ENCODE assay signal across 8 cellular contexts in the genomic region with DNA sequence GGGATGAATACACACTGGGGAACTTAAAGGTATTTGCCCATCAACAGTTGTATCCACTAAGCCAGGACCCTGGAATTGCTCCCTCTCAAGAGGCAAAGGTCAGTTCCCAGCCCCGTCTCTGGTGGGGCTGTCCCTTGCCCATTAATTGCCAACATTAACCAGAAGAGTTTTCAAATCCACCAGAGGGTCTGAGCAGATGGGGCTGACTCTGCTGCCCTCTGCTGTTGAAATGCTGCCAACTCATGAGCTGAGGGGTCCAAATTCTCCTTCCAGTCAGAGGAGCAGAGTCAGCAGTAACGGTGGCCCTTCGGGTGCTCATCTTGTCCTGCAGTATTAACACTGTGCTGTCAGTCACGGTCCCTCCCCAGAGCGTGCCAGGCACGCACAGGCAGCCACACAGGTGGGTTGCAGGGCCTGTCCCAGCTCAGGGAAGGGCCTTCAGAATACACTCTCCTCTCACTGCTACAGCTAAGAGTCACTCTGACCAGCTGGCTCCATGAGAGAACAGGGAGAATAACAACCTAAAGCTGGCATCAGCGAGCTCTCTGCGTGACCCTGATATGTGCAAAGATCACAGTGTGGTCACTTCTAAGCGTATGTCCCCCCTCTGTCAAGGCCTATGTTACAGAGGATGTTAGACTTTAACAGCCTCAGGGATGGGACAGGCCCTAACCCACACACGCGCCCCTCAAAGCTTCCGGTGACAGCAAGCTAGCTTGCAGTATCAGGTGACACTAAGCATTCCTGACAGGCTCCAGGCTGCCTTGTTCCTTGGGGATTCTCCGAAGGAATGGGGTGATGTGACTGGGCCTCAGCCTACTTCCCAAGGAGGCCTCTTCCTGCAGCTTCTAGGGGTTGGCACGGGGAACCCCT. TPM values are rescaled to one million over a fixed set of nuclear protein-coding genes. Genes with fewer than 3 reads are reported as not detected.
DNase-seq lines count a peak whose midpoint lies in the region; FAIRE-seq and TF ChIP-seq lines count a peak whose summit lies in the region.

No MANE protein-coding gene starts in this region.

- no peak overlapping the region for H3K27ac ChIP-seq in neuronal stem cell (replicated peaks; ENCODE audit: low read length)

- no peak overlapping the region for H2BK5ac ChIP-seq in neuronal stem cell (ENCODE audit: low read length)

- H3K23ac ChIP-seq in neuronal stem cell (ENCODE audit: low read depth, low read length, poor library complexity): no peak overlapping the region

- H3K4me3 ChIP-seq in fibroblast of mammary gland (ENCODE audit: control insufficient read depth, low read depth, low read length): no peak overlapping the region
- no peak overlapping the region for H3K4me3 ChIP-seq in neuronal stem cell (ENCODE audit: low read length in 2 of 2)

- H3K14ac ChIP-seq in neuronal stem cell (ENCODE audit: low read length): no peak overlapping the region

- no peak overlapping the region for H3K4me2 ChIP-seq in neuronal stem cell (ENCODE audit: insufficient read depth, low read length, poor library complexity, severe bottlenecking)

- H3K9ac ChIP-seq in neuronal stem cell (ENCODE audit: low read depth, low read length, poor library complexity): peak overlapping the region; percentile 68

- H3K4me1 ChIP-seq in neuronal stem cell (ENCODE audit: control insufficient read depth in 2 of 2, insufficient read depth in 1 of 2, low read depth in 1 of 2, low read length in 2 of 2): peaks cover 4 to 11% of the 10 kb centered on the region in 2 donors

- DNase-seq in EL (peak; percentile 73), HT-29 (ENCODE audit: low spot score) (peak; percentile 91), RCC 7860 (ENCODE audit: low spot score) (peak; percentile 39), fibroblast of mammary gland (ENCODE audit: low read depth) (peak; percentile 65), neuronal stem cell (ENCODE audit: low spot score) (peak; percentile 69), superior temporal gyrus (ENCODE audit: extremely low spot score) (peak; percentile 84), 8988T (no peak)
- peak; percentile 80 to 83 for DNase-seq in activated T-cell treated with anti-CD3 and anti-CD28 coated beads, Interleukin-2, amount 50 U/mL, for 48 hours

- H3K9me3 ChIP-seq in neuronal stem cell (replicated peaks in 1 of 2; ENCODE audit: control insufficient read depth in 2 of 2, insufficient read depth in 1 of 2, low read depth in 1 of 2, low read length in 2 of 2): peaks cover 0 to 2% of the 10 kb centered on the region in 2 donors

- no peak overlapping the region for H4K8ac ChIP-seq in neuronal stem cell (ENCODE audit: low read depth, low read length)

- no peak overlapping the region for H2BK12ac ChIP-seq in neuronal stem cell (ENCODE audit: low read length)

- no peak for FAIRE-seq in RCC 7860 (lab: Jason Lieb, UNC)

- H2BK120ac ChIP-seq in neuronal stem cell (ENCODE audit: low read depth, low read length): peak overlapping the region; percentile 29

- H3K18ac ChIP-seq in neuronal stem cell (ENCODE audit: low read length): peak overlapping the region; percentile 32

- H3K36me3 ChIP-seq in neuronal stem cell (replicated peaks in 1 of 2; ENCODE audit: control insufficient read depth in 2 of 2, insufficient read depth in 2 of 2, low read length in 2 of 2): peaks cover 6 to 15% of the 10 kb centered on the region in 2 donors

- H2AFZ ChIP-seq in neuronal stem cell (ENCODE audit: low read length): no peak overlapping the region

- H2BK15ac ChIP-seq in neuronal stem cell (ENCODE audit: low read length): peak overlapping the region; percentile 43

- peak; percentile 82 for TF ChIP-seq CTCF in fibroblast of mammary gland (conservative IDR thresholded peaks at IDR 0.05; ENCODE audit: control insufficient read depth, insufficient read depth, low read depth, low read length)

- no CpG with 5 or more reads among the region's 14 CpGs for WGBS in neuronal stem cell (ENCODE audit: extremely low coverage in 2 of 2, insufficient read length in 2 of 2, insufficient replicate concordance in 1 of 2), 2 donors

- H2AK5ac ChIP-seq in neuronal stem cell (ENCODE audit: low read depth, low read length): peak overlapping the region; percentile 42

- H4K91ac ChIP-seq in neuronal stem cell (ENCODE audit: low read depth, low read length, poor library complexity): peak overlapping the region; percentile 47

- H3K4ac ChIP-seq in neuronal stem cell (ENCODE audit: low read length): no peak overlapping the region

- no peaks in the 10 kb centered on the region for H3K27me3 ChIP-seq in neuronal stem cell (ENCODE audit: control insufficient read depth in 3 of 3, insufficient read depth in 3 of 3, low read depth in 1 of 3, low read length in 3 of 3)

- H3K79me1 ChIP-seq in neuronal stem cell (ENCODE audit: low read depth, low read length): no peaks in the 10 kb centered on the region

RNA-seq across cellular contexts. Expression of a gene that starts 10.9 kb away (rescaled TPM):
- total RNA-seq in HT-29 (2014; rRNA removed; shearing (Covaris generic)): 1.6 and 2.0 TPM in 2 replicates
- 0.08 TPM for polyA plus RNA-seq in neuronal stem cell (2013, experiment 1 of 2)
- 0.14 TPM for polyA plus RNA-seq in neuronal stem cell (2013, experiment 2 of 2)
